7 cellular contexts compared by ENCODE assay signal in genomic region chr7:32988148-32988547, GRCh38. TPM values are rescaled to one million over a fixed set of nuclear protein-coding genes. Genes with fewer than 3 reads are reported as not detected.
DNase-seq lines count a peak whose midpoint lies in the region; ATAC-seq, FAIRE-seq and TF ChIP-seq lines count a peak whose summit lies in the region.
"Not testable (repeated sequence)": the region's sequence is repeated elsewhere in the genome, so short reads cannot be mapped to it uniquely, and the experiment has no call there.

No MANE protein-coding gene starts in this region.

- H3K27me3 Mint-ChIP-seq in activated naive CD8-positive, alpha-beta T cell treated with anti-CD3 and anti-CD28 coated beads, Interleukin-2, amount 10 ng/mL, durations not matched to agents 7 days and 5 days: peaks cover 48% of the 10 kb centered on the region

- H3K4me3 ChIP-seq in OCI-LY7 (ENCODE audit: low read depth, low read length, poor library complexity, severe bottlenecking): not testable (repeated sequence)

- H3K4me1 Mint-ChIP-seq in activated naive CD8-positive, alpha-beta T cell treated with anti-CD3 and anti-CD28 coated beads, Interleukin-2, amount 10 ng/mL, durations not matched to agents 7 days and 5 days: peaks cover 18% of the 10 kb centered on the region

- CTCF ChIA-PET in OCI-LY7 (lab: Charles Lee; ENCODE audit: unreplicated experiment): not testable (repeated sequence)

- ATAC-seq in GM19438 (IDR thresholded peaks at IDR 0.05; ENCODE audit: low read depth, unreplicated experiment) (peak; percentile 88), GM21825 (IDR thresholded peaks at IDR 0.05; ENCODE audit: unreplicated experiment) (peak; percentile 87), HG03060 (IDR thresholded peaks at IDR 0.05; ENCODE audit: low read depth, unreplicated experiment) (peak; percentile 60), HG03571 (IDR thresholded peaks at IDR 0.05; ENCODE audit: unreplicated experiment) (peak; percentile 63)
- ATAC-seq in activated naive CD8-positive, alpha-beta T cell treated with anti-CD3 and anti-CD28 coated beads, Interleukin-2, amount 10 ng/mL, durations not matched to agents 7 days and 5 days (ENCODE audit: low read depth): peak; percentile 50

- peak; percentile 15 for FAIRE-seq in GM18507 (lab: Jason Lieb, UNC)

- peak overlapping the region; percentile 58 for H3K4me3 Mint-ChIP-seq in activated naive CD8-positive, alpha-beta T cell treated with anti-CD3 and anti-CD28 coated beads, Interleukin-2, amount 10 ng/mL, durations not matched to agents 7 days and 5 days

- not testable (repeated sequence) for H3K27ac Mint-ChIP-seq in activated naive CD8-positive, alpha-beta T cell treated with anti-CD3 and anti-CD28 coated beads, Interleukin-2, amount 10 ng/mL, durations not matched to agents 7 days and 5 days

- H3K4me1 ChIP-seq in OCI-LY7 (ENCODE audit: insufficient read depth, low read length, poor library complexity, severe bottlenecking): not testable (repeated sequence)

- DNase-seq in GM18507 (ENCODE audit: extremely low spot score, insufficient read length, low read depth); activated naive CD8-positive, alpha-beta T cell treated with anti-CD3 and anti-CD28 coated beads, Interleukin-2, amount 10 ng/mL, durations not matched to agents 7 days and 5 days: not testable (repeated sequence)
- peak; percentile 11 for DNase-seq in OCI-LY7 (ENCODE audit: low spot score)

- H3K79me2 ChIP-seq in OCI-LY7 (ENCODE audit: insufficient read depth, low read depth, low read length): not testable (repeated sequence)

- not testable (repeated sequence) for H4K20me1 ChIP-seq in OCI-LY7 (ENCODE audit: insufficient read depth, low read length)

- H3K9me2 ChIP-seq in OCI-LY7 (ENCODE audit: insufficient read depth, low read length): not testable (repeated sequence)

- not testable (repeated sequence) for TF ChIP-seq CTCF in OCI-LY7 (conservative IDR thresholded peaks at IDR 0.05; ENCODE audit: low read length)

- intact Hi-C loops in OCI-LY7 (cut with micrococcal nuclease; ENCODE audit: unreplicated experiment): not testable (repeated sequence)

- H3K36me3 Mint-ChIP-seq in activated naive CD8-positive, alpha-beta T cell treated with anti-CD3 and anti-CD28 coated beads, Interleukin-2, amount 10 ng/mL, durations not matched to agents 7 days and 5 days: not testable (repeated sequence)

- BruUV-seq in OCI-LY7 (replicated peaks; lab: Mats Ljungman, UMichigan): not testable (repeated sequence)

- H3K27ac ChIP-seq in OCI-LY7 (ENCODE audit: low read depth, low read length, poor library complexity, severe bottlenecking): not testable (repeated sequence)

- not testable (repeated sequence) for H3K4me2 ChIP-seq in OCI-LY7 (ENCODE audit: low read length)

- not testable (repeated sequence) for H3K9me3 Mint-ChIP-seq in activated naive CD8-positive, alpha-beta T cell treated with anti-CD3 and anti-CD28 coated beads, Interleukin-2, amount 10 ng/mL, durations not matched to agents 7 days and 5 days

- POLR2A ChIA-PET in OCI-LY7 (lab: Charles Lee): interaction anchor here (0.6 kb wide), 1 partner anchor 10 kb away, joined by 3 read pairs; no protein-coding TSS in a partner anchor
- POLR2A ChIA-PET in activated naive CD8-positive, alpha-beta T cell treated with anti-CD3 and anti-CD28 coated beads, Interleukin-2, amount 10 ng/mL, durations not matched to agents 7 days and 5 days (lab: Charles Lee): not testable (repeated sequence)

- H3K9me3 ChIP-seq in OCI-LY7 (ENCODE audit: low read length): not testable (repeated sequence)

- H2AFZ ChIP-seq in OCI-LY7 (ENCODE audit: low read length): not testable (repeated sequence)

- not testable (repeated sequence) for H3K36me3 ChIP-seq in OCI-LY7 (ENCODE audit: insufficient read depth, low read length)

RNA-seq across cellular contexts. Expression of gene FKBP9, which starts 30.9 kb away (rescaled TPM):
- total RNA-seq in OCI-LY7 (2014; rRNA removed; shearing (Covaris generic)): 0.73 TPM in 1 of 2 replicates, not detected in the other
- total RNA-seq in OCI-LY7 (2022): 1.1 TPM in 1 of 2 replicates, not detected in the other
- under 1 TPM; 0.37 to 0.83 TPM for total RNA-seq in activated naive CD8-positive, alpha-beta T cell treated with anti-CD3 and anti-CD28 coated beads, Interleukin-2, amount 10 ng/mL, durations not matched to agents 7 days and 5 days
